ENCODE assay signal across 8 cellular contexts in the genomic region with DNA sequence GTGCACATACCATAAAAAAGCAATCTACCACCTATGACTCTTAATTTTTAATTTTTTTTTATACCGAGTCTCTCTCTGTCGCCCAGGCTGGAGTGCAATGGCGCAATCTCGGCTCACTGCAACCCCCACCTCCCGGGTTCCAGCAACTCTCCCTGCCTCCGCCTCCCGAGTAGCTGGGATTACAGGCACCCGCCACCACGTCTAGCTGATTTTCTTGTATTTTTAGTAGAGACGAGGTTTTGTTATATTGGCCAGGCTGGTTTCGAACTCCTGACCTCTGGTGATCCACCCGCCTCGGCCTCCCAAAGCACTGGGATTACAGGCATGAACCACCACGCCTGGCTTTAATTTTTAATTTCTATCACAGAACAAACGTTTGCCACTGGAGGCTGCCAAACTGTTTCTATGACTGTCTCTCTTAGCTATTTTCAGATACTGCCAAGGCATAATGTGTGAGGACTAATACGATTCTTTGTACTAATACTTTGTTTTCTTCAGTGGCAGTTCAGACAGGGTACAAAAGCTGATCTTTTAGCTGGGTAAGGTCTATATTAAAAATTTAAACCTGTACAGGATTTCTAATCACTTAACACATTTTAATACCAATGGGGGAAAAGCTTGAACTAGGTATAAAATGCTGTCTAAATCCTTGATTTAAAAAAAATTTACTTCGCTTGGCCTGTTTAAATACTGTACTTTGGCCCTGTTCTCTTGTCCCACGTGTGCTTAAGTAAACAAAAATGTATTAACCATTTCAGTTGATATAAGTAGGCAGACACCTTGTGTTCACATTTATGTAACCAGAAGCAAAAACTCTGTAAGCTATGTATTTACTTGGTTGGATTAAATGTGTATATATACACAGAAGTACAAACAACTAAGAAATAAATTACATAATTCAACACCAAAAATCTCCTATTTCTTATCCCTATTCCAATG. TPM values are rescaled to one million over a fixed set of nuclear protein-coding genes. Genes with fewer than 3 reads are reported as not detected.
DNase-seq lines count a peak whose midpoint lies in the region; ATAC-seq and TF ChIP-seq lines count a peak whose summit lies in the region.

No MANE protein-coding gene starts in this region.

- H3K23ac ChIP-seq in IMR-90 (ENCODE audit: low read depth, low read length): 0 out of 2 replicates have a peak overlapping the region, but pooled peaks have one; percentile 10

- no peak overlapping the region for H2BK15ac ChIP-seq in IMR-90 (ENCODE audit: low read depth, low read length)

- no TSS peak for BruUV-seq in IMR-90 (replicated peaks; lab: Mats Ljungman, UMichigan)

- peaks cover 34% of the 10 kb centered on the region for H3K36me3 ChIP-seq in BLaER1
- peaks cover 4% of the 10 kb centered on the region for H3K36me3 ChIP-seq in IMR-90 (ENCODE audit: control insufficient read depth, insufficient read depth, low read length)
- no peaks in the 10 kb centered on the region for H3K36me3 ChIP-seq in breast epithelium

- H3K56ac ChIP-seq in IMR-90 (ENCODE audit: extremely low read depth, insufficient read depth, low read length): no peak overlapping the region; the same call in 1 of the 2 replicates

- no peak overlapping the region for H2AK9ac ChIP-seq in IMR-90 (replicated peaks; ENCODE audit: low read depth, low read length, poor library complexity)

- peak overlapping the region in 1 of 2 experiments; percentile 12; a peak in 2 of 4 replicates for H4K8ac ChIP-seq in IMR-90 (ENCODE audit: low read depth in 2 of 2, low read length in 2 of 2)

- CTCF ChIA-PET in IMR-90 (lab: Yijun Ruan, JAX): interaction anchor here (0.8 to 1.7 kb wide), 2 partner anchors 41 to 78 kb away, joined by 3 to 7 read pairs; no protein-coding TSS in a partner anchor

- no peak overlapping the region for H3K27ac ChIP-seq in BLaER1
- peak overlapping the region; percentile 11; the same call in 1 of the 2 replicates for H3K27ac ChIP-seq in IMR-90 (ENCODE audit: insufficient read depth, low read length)
- H3K27ac ChIP-seq in breast epithelium: peak overlapping the region; percentile 23 to 48

- TF ChIP-seq RAD21 in IMR-90 (IDR thresholded peaks at IDR 0.05; ENCODE audit: low read length): no peak

- H3K4ac ChIP-seq in IMR-90 (ENCODE audit: low read depth, low read length): no peak overlapping the region

- peaks cover 17% of the 10 kb centered on the region; the same call in 1 of the 2 replicates for H3K9me3 ChIP-seq in BLaER1
- no peaks in the 10 kb centered on the region for H3K9me3 ChIP-seq in IMR-90 (ENCODE audit: control insufficient read depth, insufficient read depth, low read length)
- H3K9me3 ChIP-seq in breast epithelium: no peaks in the 10 kb centered on the region

- no peak overlapping the region for H4K91ac ChIP-seq in IMR-90 (ENCODE audit: insufficient read depth, low read depth, low read length)

- H3K27me3 ChIP-seq in BLaER1 (no peaks in the 10 kb centered on the region), IMR-90 (ENCODE audit: control insufficient read depth, insufficient read depth, low read length) (no peaks in the 10 kb centered on the region), breast epithelium (no peaks in the 10 kb centered on the region)

- H2AK5ac ChIP-seq in IMR-90 (ENCODE audit: low read depth, low read length): no peak overlapping the region

- no peak overlapping the region for H2BK20ac ChIP-seq in IMR-90 (ENCODE audit: low read depth, low read length)

- DNase-seq in IMR-90 (no peak), breast epithelium (ENCODE audit: low spot score in 2 of 2) (no peak), myocyte (ENCODE audit: low read depth) (peak; percentile 19), NCI-H1048 (lab: John Stamatoyannopoulos, UW) (no peak), SK-N-DZ (ENCODE audit: low spot score) (no peak), cerebellar cortex (ENCODE audit: low spot score) (no peak)

- TF ChIP-seq CTCF in IMR-90 (conservative IDR thresholded peaks at IDR 0.05; ENCODE audit: low read depth, low read length): no peak
- no peak for TF ChIP-seq CTCF in breast epithelium (IDR thresholded peaks at IDR 0.05)

- no CpG with 5 or more reads among the region's 18 CpGs for WGBS in IMR-90 (ENCODE audit: extremely low coverage in 2 of 2, insufficient read length in 1 of 2), 2 experiments

- H3K9ac ChIP-seq in BLaER1 (peak overlapping the region; percentile 83), IMR-90 (ENCODE audit: low read depth, low read length) (peak overlapping the region; percentile 95; the same call in 1 of the 2 replicates)

- H3K4me2 ChIP-seq in BLaER1 (peak overlapping the region; percentile 82), IMR-90 (ENCODE audit: low read depth, low read length) (peak overlapping the region; percentile 95)

- H2BK120ac ChIP-seq in IMR-90 (ENCODE audit: low read depth, low read length): no peak overlapping the region

- H3K4me3 ChIP-seq in BLaER1: peak overlapping the region; percentile 80
- H3K4me3 ChIP-seq in IMR-90 (ENCODE audit: insufficient read depth, low read depth, low read length): peak overlapping the region; percentile 98
- H3K4me3 ChIP-seq in breast epithelium: peak overlapping the region; percentile 71 to 91 (median 83)

- ATAC-seq in IMR-90 (ENCODE audit: low read depth) (no peak), HG03521 (IDR thresholded peaks at IDR 0.05; ENCODE audit: unreplicated experiment) (no peak)

- peaks cover 21 to 27% of the 10 kb centered on the region in 2 experiments; a peak in 3 of 4 replicates for H3K79me1 ChIP-seq in IMR-90 (ENCODE audit: low read depth in 1 of 2, low read length in 2 of 2)

- POLR2A ChIA-PET in IMR-90 (lab: Charles Lee; ENCODE audit: unreplicated experiment): no interaction called here

- in situ Hi-C loops in IMR-90 (cut with MboI; ENCODE audit: low sequenced_read_pairs): loop anchor here (10.0 kb wide), 1 partner anchor 579 kb away; no protein-coding TSS in a partner anchor

- no peak for TF ChIP-seq POLR2A in IMR-90 (IDR thresholded peaks at IDR 0.05; ENCODE audit: low read depth, low read length)
- no peak for TF ChIP-seq POLR2A in breast epithelium (IDR thresholded peaks at IDR 0.05)

- no peak overlapping the region for H3K18ac ChIP-seq in IMR-90 (ENCODE audit: low read depth, low read length)

- peak overlapping the region; percentile 89 for H2BK5ac ChIP-seq in IMR-90 (ENCODE audit: low read depth, low read length, poor library complexity, severe bottlenecking)

- H3K14ac ChIP-seq in IMR-90 (replicated peaks; ENCODE audit: low read depth, low read length): peak overlapping the region; percentile 32; the same call in 1 of the 2 replicates

- H3K4me1 ChIP-seq in BLaER1: peaks cover 26% of the 10 kb centered on the region
- H3K4me1 ChIP-seq in IMR-90 (ENCODE audit: control insufficient read depth, insufficient read depth, low read length): peaks cover 4% of the 10 kb centered on the region; the same call in 1 of the 2 replicates
- H3K4me1 ChIP-seq in breast epithelium: peaks cover 0 to 21% of the 10 kb centered on the region in 2 donors

- dilution Hi-C loops in IMR-90 (cut with HindIII; ENCODE audit: low sequenced_read_pairs, unreplicated experiment): no loop called here

- H2AFZ ChIP-seq in IMR-90 (replicated peaks; ENCODE audit: low read length, poor library complexity): no peak overlapping the region

- H4K20me1 ChIP-seq in BLaER1 (peaks cover 37% of the 10 kb centered on the region), IMR-90 (ENCODE audit: insufficient read depth, low read length) (peaks cover 7% of the 10 kb centered on the region; the same call in 1 of the 2 replicates)

- intact Hi-C loops in IMR-90 (cut with micrococcal nuclease) (loop anchor here (2.0 to 10.0 kb wide), 7 partner anchors 169 to 1057 kb away; a partner anchor contains a TSS), breast epithelium (cut with DNase I; ENCODE audit: low total_unique reads) (no loop called here)

- peaks cover 3% of the 10 kb centered on the region; the same call in 1 of the 2 replicates for H3K9me1 ChIP-seq in IMR-90 (ENCODE audit: insufficient read depth, low read length)

- no peak overlapping the region for H4K5ac ChIP-seq in IMR-90 (ENCODE audit: low read depth, low read length)

TF ChIP-seq in IMR-90, 13 proteins besides CTCF, POLR2A, EP300 and RAD21:
- TF ChIP-seq MAZ (IDR thresholded peaks at IDR 0.05; ENCODE audit: borderline replicate concordance, low read depth, low read length): no peak
- TF ChIP-seq, protein P1, sequence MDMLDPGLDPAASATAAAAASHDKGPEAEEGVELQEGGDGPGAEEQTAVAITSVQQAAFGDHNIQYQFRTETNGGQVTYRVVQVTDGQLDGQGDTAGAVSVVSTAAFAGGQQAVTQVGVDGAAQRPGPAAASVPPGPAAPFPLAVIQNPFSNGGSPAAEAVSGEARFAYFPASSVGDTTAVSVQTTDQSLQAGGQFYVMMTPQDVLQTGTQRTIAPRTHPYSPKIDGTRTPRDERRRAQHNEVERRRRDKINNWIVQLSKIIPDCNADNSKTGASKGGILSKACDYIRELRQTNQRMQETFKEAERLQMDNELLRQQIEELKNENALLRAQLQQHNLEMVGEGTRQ (IDR thresholded peaks at IDR 0.05; ENCODE audit: low read depth, low read length): no peak
- 0 out of 2 replicates have a peak, but pooled peaks have one; percentile 16 for TF ChIP-seq MXI1 (IDR thresholded peaks at IDR 0.05; ENCODE audit: borderline replicate concordance, low read depth, low read length)
- TF ChIP-seq RCOR1 (IDR thresholded peaks at IDR 0.05; ENCODE audit: insufficient replicate concordance, low read length): no peak
- TF ChIP-seq NFE2L2 (IDR thresholded peaks at IDR 0.05; ENCODE audit: low read depth, low read length): no peak
- no peak for TF ChIP-seq FOS (IDR thresholded peaks at IDR 0.05; ENCODE audit: low read depth, low read length)
- TF ChIP-seq MAFK (IDR thresholded peaks at IDR 0.05; ENCODE audit: low read depth, low read length): no peak
- no peak for TF ChIP-seq CHD1 (IDR thresholded peaks at IDR 0.05; ENCODE audit: low read depth, low read length)

RNA-seq across cellular contexts. Expression of a gene that starts 2.3 kb away (rescaled TPM):
- total RNA-seq in IMR-90 (2012; rRNA removed) (13.4 and 24.4 TPM in 2 replicates), breast epithelium (10 to 100 TPM; 34.7 to 51.2 (median 47.5) TPM), myocyte (16.7 and 19.6 TPM in 2 replicates)
- polyA plus RNA-seq in IMR-90 (2012; rRNA removed): 21.9 and 40.7 TPM in 2 replicates
- polyA plus RNA-seq in IMR-90 (2012; cell fraction: cytosol; rRNA removed): 8.0 and 8.9 TPM in 2 replicates
- 2.2 and 19.3 TPM in 2 replicates for polyA plus RNA-seq in IMR-90 (2012; cell fraction: nucleus; rRNA removed; ENCODE audit: low replicate concordance)
- 84.4 TPM for polyA plus RNA-seq in myocyte (2012)
- polyA plus RNA-seq in SK-N-DZ (2014; cell fraction: cytosol; rRNA removed): 12.5 and 15.1 TPM in 2 replicates
- 9.7 and 18.0 TPM in 2 replicates for polyA plus RNA-seq in SK-N-DZ (2014; cell fraction: nucleus; rRNA removed)
